In the genomic region with DNA sequence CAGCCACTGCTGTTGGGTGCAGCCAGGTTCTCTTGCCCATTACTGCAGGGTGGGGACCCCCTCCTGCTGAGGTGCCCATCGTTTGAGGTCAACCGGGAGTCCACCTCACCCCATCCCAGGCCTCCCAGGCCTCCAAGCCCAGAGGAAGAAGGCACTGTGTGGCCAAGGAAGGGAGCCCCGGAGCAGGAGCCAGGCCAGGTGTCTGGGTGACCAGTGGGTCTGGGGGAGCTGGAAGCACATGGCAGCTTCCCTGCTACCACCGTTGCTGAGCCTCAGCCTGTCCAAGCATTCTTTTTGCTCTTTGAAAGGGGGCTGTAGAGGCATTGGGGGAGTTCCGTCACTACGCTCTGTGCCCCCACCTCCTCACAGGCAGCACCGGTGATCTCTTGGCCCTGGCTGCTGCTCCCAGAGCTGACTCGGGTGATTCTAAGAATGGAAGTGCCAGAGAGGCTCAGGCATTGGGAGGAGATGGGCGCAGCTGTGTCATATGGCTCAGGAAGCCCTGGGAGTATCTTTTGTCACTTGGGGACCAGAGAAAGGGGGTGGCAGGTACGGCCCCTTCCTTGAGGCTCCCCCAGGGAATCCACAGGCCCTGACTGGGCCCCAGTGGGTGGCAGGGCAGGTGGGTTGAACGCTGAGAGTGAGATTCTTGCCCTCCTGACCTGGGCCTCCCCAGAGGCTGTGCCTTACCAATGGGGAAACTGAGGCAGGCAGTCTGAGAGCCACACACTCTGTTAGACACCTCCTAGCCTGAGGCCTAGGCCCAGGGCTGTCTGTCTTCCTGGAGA, we compare ENCODE assay signal across 27 cellular contexts. TPM values are rescaled to one million over a fixed set of nuclear protein-coding genes. Genes with fewer than 3 reads are reported as not detected.
DNase-seq lines count a peak whose midpoint lies in the region; ATAC-seq and TF ChIP-seq lines count a peak whose summit lies in the region.
"Had no signal": no experiment of that assay in that cellular context is flagged by ENCODE, and none has a peak within 500 bp of the region (broad histone marks: within the 10 kb centered on the region; RNA-seq: fewer than 3 reads in every experiment).

No MANE protein-coding gene starts in this region.

- H3K9me3 Mint-ChIP-seq in naive B cell (peaks cover 0 to 3% (median 0%) of the 10 kb centered on the region in 7 donors), type B pancreatic cell (no peaks in the 10 kb centered on the region)
- H3K9me3 Mint-ChIP-seq: activated naive CD4-positive, alpha-beta T cell treated with anti-CD3 and anti-CD28 coated beads, Interleukin-2, amount 50 U/mL, for 72 hours; CD8-positive, alpha-beta memory T cell had no signal

- H3K4me1 Mint-ChIP-seq in naive B cell = peaks cover 5 to 12% (median 11%) of the 10 kb centered on the region in 3 donors
- H3K4me1 Mint-ChIP-seq in type B pancreatic cell (ENCODE audit: unreplicated experiment) = no peaks in the 10 kb centered on the region

- H3K36me3 ChIP-seq in heart left ventricle = peaks cover 0 to 15% (median 7%) of the 10 kb centered on the region in 9 donors

- TF ChIP-seq CTCF in heart left ventricle (IDR thresholded peaks at IDR 0.05) = no peak
- TF ChIP-seq CTCF in type B pancreatic cell (conservative IDR thresholded peaks at IDR 0.05) = no peak

- H3K27me3 ChIP-seq in heart left ventricle = peaks cover 0 to 47% (median 3%) of the 10 kb centered on the region in 9 donors
- H3K27me3 ChIP-seq: brain microvascular endothelial cell, thyroid gland had no signal

- intact Hi-C loops in heart left ventricle (cut with DNase I) = loop anchor here in 6 of 10 donors (2.0 to 10.0 kb wide), 8 partner anchors 34 to 421 kb away; partner anchors contain the start of genes CDC45 (in 1 of the 6), CLTCL1 (in 1 of the 6) and UFD1 (in 1 of the 6)
- intact Hi-C loops in cardiac septum (cut with DNase I) = loop anchor here (10.0 kb wide), 2 partner anchors 51 to 421 kb away; partner anchors contain the start of gene CLTCL1

- 74 to 84% (median 75%) methylated on average over 10 to 11 of the region's 11 CpGs for WGBS in heart left ventricle, 4 donors

- H3K27me3 Mint-ChIP-seq in naive B cell = peaks cover 22 to 69% (median 33%) of the 10 kb centered on the region in 3 donors
- peaks cover 25% of the 10 kb centered on the region for H3K27me3 Mint-ChIP-seq in type B pancreatic cell

- no peak overlapping the region for H3K27ac ChIP-seq in heart left ventricle
- peak overlapping the region; percentile 30 for H3K27ac ChIP-seq in angular gyrus (ENCODE audit: low read depth, low read length)
- H3K27ac ChIP-seq: brain microvascular endothelial cell, thyroid gland, WERI-Rb-1 had no signal

- no peak for TF ChIP-seq POLR2A in heart left ventricle (IDR thresholded peaks at IDR 0.05)

- DNase-seq in heart left ventricle (peak in 3 of 5 donors; percentile 16 to 50 (median 23)), cardiac septum (ENCODE audit: low spot score) (no peak), naive B cell (no peak), type B pancreatic cell (ENCODE audit: extremely low spot score, unreplicated experiment) (no peak), DMS153 treated with DMSO at 0.1 percent for 48 hours (lab: John Stamatoyannopoulos, UW; ENCODE audit: unreplicated experiment) (no peak)
- DNase-seq: activated CD4-positive, alpha-beta T cell treated with anti-CD3 and anti-CD28 coated beads, Interleukin-2, amount 50 U/mL, for 48 hours; brain microvascular endothelial cell; CD8-positive, alpha-beta memory T cell; cortex of kidney; HCEC 1CT; Kasumi-1; NCI-H1048; NCI-H2029; NCI-H345; OCI-M1; SIG-M5; small intestine; stimulated activated CD4-positive, alpha-beta T cell treated with anti-CD3 and anti-CD28 coated beads, Interleukin-2, amount 100 ng/mL, for 48 hours; stimulated activated naive CD8-positive, alpha-beta T cell treated with anti-CD3 and anti-CD28 coated beads, Interleukin-15, Interleukin-2, amounts not matched to agents 100 U/mL and 50 U/mL, for 24 hours; T-helper 1 cell; thyroid gland; WERI-Rb-1 had no signal

- H3K4me1 ChIP-seq in heart left ventricle = peaks cover 0 to 70% (median 26%) of the 10 kb centered on the region in 12 donors

- no peak overlapping the region for H3K4me3 ChIP-seq in heart left ventricle
- H3K4me3 ChIP-seq: thyroid gland had no signal

- ATAC-seq in heart left ventricle (no peak), naive B cell (ENCODE audit: low read depth in 2 of 2) (no peak), HG02759 (IDR thresholded peaks at IDR 0.05; ENCODE audit: unreplicated experiment) (no peak), HG03378 (IDR thresholded peaks at IDR 0.05; ENCODE audit: unreplicated experiment) (no peak)
- ATAC-seq: activated naive CD4-positive, alpha-beta T cell treated with anti-CD3 and anti-CD28 coated beads, Interleukin-2, amount 50 U/mL, for 72 hours; stimulated activated naive CD8-positive, alpha-beta T cell treated with anti-CD3 and anti-CD28 coated beads, Interleukin-15, Interleukin-2, amounts not matched to agents 100 U/mL and 50 U/mL, for 24 hours had no signal

- H3K27ac Mint-ChIP-seq in naive B cell (no peak overlapping the region), type B pancreatic cell (no peak overlapping the region)
- H3K27ac Mint-ChIP-seq: activated naive CD4-positive, alpha-beta T cell treated with anti-CD3 and anti-CD28 coated beads, Interleukin-2, amount 50 U/mL, for 72 hours; CD8-positive, alpha-beta memory T cell had no signal

- H3K36me3 Mint-ChIP-seq in naive B cell (no peaks in the 10 kb centered on the region), type B pancreatic cell (peaks cover 14% of the 10 kb centered on the region)
- H3K36me3 Mint-ChIP-seq: activated naive CD4-positive, alpha-beta T cell treated with anti-CD3 and anti-CD28 coated beads, Interleukin-2, amount 50 U/mL, for 72 hours; CD8-positive, alpha-beta memory T cell had no signal

- no peaks in the 10 kb centered on the region for H3K9me3 ChIP-seq in heart left ventricle
- H3K9me3 ChIP-seq: thyroid gland had no signal

- H3K4me3 Mint-ChIP-seq in naive B cell (peak overlapping the region in 5 of 8 donors; percentile 45 to 71 (median 60)), type B pancreatic cell (peak overlapping the region; percentile 84)

RNA-seq across cellular contexts. Expression of gene SEPTIN5, which starts 1.9 kb away (rescaled TPM):
- total RNA-seq in heart left ventricle = 100 to 1,000 TPM in 7 of 9 donors, 10 to 100 TPM in 2; 88.3 to 272 (median 156) TPM
- 100 to 1,000 TPM in 1 of 2 donors, 10 to 100 TPM in 1; 75.7 to 127 TPM for polyA plus RNA-seq in heart left ventricle
- 191 TPM for total RNA-seq in cardiac septum
- 1 to 10 TPM in 3 of 6 donors, under 1 TPM in 2, not detected in 1; 0.38 to 1.6 (median 1.0) TPM for polyA plus RNA-seq in naive B cell (ENCODE audit: low read depth in 6 of 6)
- 45.7 and 54.6 TPM in 2 replicates for total RNA-seq in type B pancreatic cell (ENCODE audit: low replicate concordance)
- polyA plus RNA-seq: CD8-positive, alpha-beta memory T cell had no signal

RNA-seq across cellular contexts. Expression of gene GP1BB, which starts 7.1 kb away (rescaled TPM):
- total RNA-seq in heart left ventricle = 10 to 100 TPM in 3 of 9 donors, 1 to 10 TPM in 3, not detected in 3; 1.4 to 52.2 (median 10.7) TPM
- 10 to 100 TPM in 1 of 2 donors, 1 to 10 TPM in 1; 6.5 to 30.4 TPM for polyA plus RNA-seq in heart left ventricle
- 5.5 TPM for total RNA-seq in cardiac septum
- 1 to 10 TPM in 5 of 6 donors, under 1 TPM in 1; 0.38 to 6.2 (median 4.0) TPM for polyA plus RNA-seq in naive B cell (ENCODE audit: low read depth in 6 of 6)
- 1.9 and 2.4 TPM in 2 replicates for total RNA-seq in type B pancreatic cell (ENCODE audit: low replicate concordance)
- total RNA-seq: activated naive CD4-positive, alpha-beta T cell treated with anti-CD3 and anti-CD28 coated beads, Interleukin-2, amount 50 U/mL, for 72 hours; CD8-positive, alpha-beta memory T cell had no signal
- polyA plus RNA-seq: CD8-positive, alpha-beta memory T cell had no signal

RNA-seq across cellular contexts. Expression of gene TBX1, which starts 44.3 kb away (rescaled TPM):
- total RNA-seq in heart left ventricle (1 to 10 TPM in 4 of 9 donors, under 1 TPM in 4, not detected in 1; 0.28 to 3.1 (median 1.2) TPM), cardiac septum (0.48 TPM), type B pancreatic cell (ENCODE audit: low replicate concordance) (2.4 and 3.4 TPM in 2 replicates)
- polyA plus RNA-seq in heart left ventricle (under 1 TPM; 0.11 to 0.95 TPM), naive B cell (ENCODE audit: low read depth in 6 of 6) (not detected)
- total RNA-seq: activated naive CD4-positive, alpha-beta T cell treated with anti-CD3 and anti-CD28 coated beads, Interleukin-2, amount 50 U/mL, for 72 hours; CD8-positive, alpha-beta memory T cell had no signal
- polyA plus RNA-seq: AG04450; CD8-positive, alpha-beta memory T cell had no signal

Comparison
In these comparisons a context has a peak if more than half of its experiments do, and no peak if none do; other contexts are left out.
1. DNase-seq: peak in heart left ventricle (3 of 5); none in cardiac septum (single experiment), naive B cell (single experiment), type B pancreatic cell (single experiment) and DMS153 treated with DMSO at 0.1 percent for 48 hours (single experiment).